8 cellular contexts compared by ENCODE assay signal in genomic region chr7:151756076-151756731, GRCh38.
DNase-seq lines count a peak whose midpoint lies in the region; ATAC-seq lines count a peak whose summit lies in the region.

No MANE protein-coding gene starts in this region.

- 81 to 86% methylated on average over 18 to 19 of the region's 19 CpGs for WGBS in esophagus, 2 donors

- no peaks in the 10 kb centered on the region for H3K36me3 ChIP-seq in esophagus (ENCODE audit: control insufficient read depth in 2 of 2, insufficient read depth in 2 of 2, low read length in 1 of 2)

- H3K4me3 ChIP-seq in esophagus (ENCODE audit: low read depth in 1 of 2, low read length in 2 of 2), result no peak overlapping the region

- H3K9me3 ChIP-seq in esophagus (ENCODE audit: control insufficient read depth in 2 of 2, insufficient read depth in 1 of 2, low read depth in 1 of 2, low read length in 1 of 2), result no peaks in the 10 kb centered on the region

- ATAC-seq in HG03442 (IDR thresholded peaks at IDR 0.05; ENCODE audit: unreplicated experiment), result peak; percentile 73
- ATAC-seq in GM18511 (IDR thresholded peaks at IDR 0.05; ENCODE audit: unreplicated experiment), result no peak
- ATAC-seq in GM18498 (IDR thresholded peaks at IDR 0.05; ENCODE audit: unreplicated experiment), result no peak

- peak; percentile 56 to 66 for DNase-seq in activated CD4-positive, alpha-beta T cell treated with anti-CD3 and anti-CD28 coated beads, Interleukin-2, amount 50 U/mL, for 48 hours
- DNase-seq in stimulated activated CD4-positive, alpha-beta T cell treated with anti-CD3 and anti-CD28 coated beads, TNF-alpha, amount 100 ng/mL, for 24 hours (ENCODE audit: low read depth in 3 of 3), result peak; percentile 34 to 55 (median 42)
- DNase-seq in hypothalamus (lab: John Stamatoyannopoulos, UW) (no peak), NCI-H2227 treated with DMSO at 0.1 percent for 48 hours (lab: John Stamatoyannopoulos, UW) (no peak)

- H3K27me3 ChIP-seq in esophagus (ENCODE audit: control insufficient read depth in 1 of 2, insufficient read depth in 2 of 2, low read length in 2 of 2), result no peaks in the 10 kb centered on the region

- H3K27ac ChIP-seq in esophagus (ENCODE audit: low read depth in 2 of 2, low read length in 1 of 2), result peak overlapping the region; percentile 1 to 42

- H3K4me1 ChIP-seq in esophagus (ENCODE audit: control insufficient read depth in 2 of 2, insufficient read depth in 2 of 2, low read length in 1 of 2), result peaks cover 10 to 11% of the 10 kb centered on the region in 2 donors

Comparison
In these comparisons a context has a peak if more than half of its experiments do, and no peak if none do; other contexts are left out.
1. DNase-seq: peak in activated CD4-positive, alpha-beta T cell treated with anti-CD3 and anti-CD28 coated beads, Interleukin-2, amount 50 U/mL, for 48 hours (2 of 2) and stimulated activated CD4-positive, alpha-beta T cell treated with anti-CD3 and anti-CD28 coated beads, TNF-alpha, amount 100 ng/mL, for 24 hours (3 of 3); none in hypothalamus (0 of 51) and NCI-H2227 treated with DMSO at 0.1 percent for 48 hours (single experiment).